ENCODE assay signal across 22 cellular contexts in genomic region chr13:106630650-106631049, GRCh38.
"Had no signal": no experiment of that assay in that cellular context is flagged by ENCODE, and none has a peak within 500 bp of the region (broad histone marks: within the 10 kb centered on the region; RNA-seq: fewer than 3 reads in every experiment).

No MANE protein-coding gene starts in this region.

- H3K9me3 Mint-ChIP-seq: dendritic cell treated with granulocyte-macrophage colony-stimulating factor and Interleukin-4, amounts not matched to agents 40 ng/mL and 50 ng/mL, for 4 days; effector memory CD8-positive, alpha-beta T cell; nephron; stimulated activated memory B cell treated with anti-CD40 and anti-IgM and Interleukin-4, amounts not matched to agents 10 μg/mL and 1 μg/mL and 100 μg/mL, for 72 hours; stimulated activated naive CD8-positive, alpha-beta T cell treated with anti-CD3 and anti-CD28 coated beads, Interleukin-15, Interleukin-2, amounts not matched to agents 100 ng/mL and 50 ng/mL, for 24 hours had no signal

- H3K4me3 ChIP-seq: hepatocyte, lung, psoas muscle, spleen, tibial nerve had no signal

- ATAC-seq: effector memory CD8-positive, alpha-beta T cell; foreskin keratinocyte; left cardiac atrium; left ventricle myocardium superior; psoas muscle; sciatic nerve; stimulated activated memory B cell treated with anti-CD40 and anti-IgM and Interleukin-4, amounts not matched to agents 10 μg/mL and 1 μg/mL and 100 μg/mL, for 72 hours had no signal

- H3K4me3 Mint-ChIP-seq: dendritic cell treated with granulocyte-macrophage colony-stimulating factor and Interleukin-4, amounts not matched to agents 40 ng/mL and 50 ng/mL, for 4 days; effector memory CD8-positive, alpha-beta T cell; naive B cell; nephron; stimulated activated memory B cell treated with anti-CD40 and anti-IgM and Interleukin-4, amounts not matched to agents 10 μg/mL and 1 μg/mL and 100 μg/mL, for 72 hours; stimulated activated naive CD8-positive, alpha-beta T cell treated with anti-CD3 and anti-CD28 coated beads, Interleukin-15, Interleukin-2, amounts not matched to agents 100 ng/mL and 50 ng/mL, for 24 hours had no signal

- H3K27me3 ChIP-seq: hepatocyte, tibial nerve had no signal

- H3K4me1 ChIP-seq: foreskin keratinocyte, psoas muscle, spleen had no signal

- H3K4me1 Mint-ChIP-seq: naive B cell; stimulated activated memory B cell treated with anti-CD40 and anti-IgM and Interleukin-4, amounts not matched to agents 10 μg/mL and 1 μg/mL and 100 μg/mL, for 72 hours had no signal

- H3K36me3 ChIP-seq: spleen, tibial nerve had no signal

- H3K9me3 ChIP-seq: psoas muscle, spleen, tibial nerve had no signal

- H3K36me3 Mint-ChIP-seq: naive B cell; stimulated activated memory B cell treated with anti-CD40 and anti-IgM and Interleukin-4, amounts not matched to agents 10 μg/mL and 1 μg/mL and 100 μg/mL, for 72 hours had no signal

- H3K27ac Mint-ChIP-seq: dendritic cell treated with granulocyte-macrophage colony-stimulating factor and Interleukin-4, amounts not matched to agents 40 ng/mL and 50 ng/mL, for 4 days; effector memory CD8-positive, alpha-beta T cell; naive B cell; nephron; stimulated activated memory B cell treated with anti-CD40 and anti-IgM and Interleukin-4, amounts not matched to agents 10 μg/mL and 1 μg/mL and 100 μg/mL, for 72 hours; stimulated activated naive CD8-positive, alpha-beta T cell treated with anti-CD3 and anti-CD28 coated beads, Interleukin-15, Interleukin-2, amounts not matched to agents 100 ng/mL and 50 ng/mL, for 24 hours had no signal

- DNase-seq: effector memory CD8-positive, alpha-beta T cell; erythroblast; foreskin keratinocyte; head of caudate nucleus; kidney; left cardiac atrium; left ventricle myocardium superior; mesenchymal stem cell; naive B cell; psoas muscle; spleen; stimulated activated CD4-positive, alpha-beta T cell treated with anti-CD3 and anti-CD28 coated beads, Interleukin-15, amount 100 ng/mL, for 24 hours; stimulated activated CD4-positive, alpha-beta T cell treated with anti-CD3 and anti-CD28 coated beads, Interleukin-1b, Interleukin-23, amount 100 ng/mL, for 48 hours; stimulated activated CD4-positive, alpha-beta T cell treated with anti-CD3 and anti-CD28 coated beads, Interleukin-4, amount 100 ng/mL, for 24 hours had no signal

- H3K27me3 Mint-ChIP-seq: dendritic cell treated with granulocyte-macrophage colony-stimulating factor and Interleukin-4, amounts not matched to agents 40 ng/mL and 50 ng/mL, for 4 days had no signal

- H3K4me2 ChIP-seq: hepatocyte had no signal

- H3K27ac ChIP-seq: foreskin keratinocyte, psoas muscle, spleen, tibial nerve had no signal
